In the genomic region with DNA sequence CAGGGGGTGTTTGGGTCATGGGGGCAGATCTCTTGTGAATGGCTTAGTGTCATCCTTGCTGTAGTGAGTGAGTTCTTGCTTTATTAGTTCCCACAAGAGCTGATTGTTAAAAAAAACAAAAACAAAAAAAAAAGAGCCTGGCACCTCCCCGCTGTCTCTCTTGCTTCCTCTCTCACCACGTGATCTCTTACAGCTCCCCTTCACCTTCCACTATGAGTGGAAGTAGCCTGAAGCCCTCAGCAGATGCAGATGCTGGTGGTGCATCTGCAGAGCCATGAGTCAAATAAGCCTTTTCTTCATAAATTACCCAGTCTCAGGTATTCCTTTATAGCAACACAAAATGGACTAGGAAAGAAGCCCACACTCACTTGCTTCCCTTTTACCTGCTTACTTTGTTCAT, we compare ENCODE assay signal across 22 cellular contexts.
"Had no signal": no experiment of that assay in that cellular context is flagged by ENCODE, and none has a peak within 500 bp of the region (broad histone marks: within the 10 kb centered on the region; RNA-seq: fewer than 3 reads in every experiment).

No MANE protein-coding gene starts in this region.

- H3K36me3 ChIP-seq: gastrocnemius medialis, left lung, ovary, sigmoid colon, suprapubic skin, vagina had no signal

- H3K27me3 Mint-ChIP-seq: naive thymus-derived CD8-positive, alpha-beta T cell had no signal

- H3K27me3 ChIP-seq: gastrocnemius medialis, left lung, ovary, sigmoid colon, suprapubic skin, vagina had no signal

- DNase-seq: effector CD8-positive, alpha-beta T cell; endodermal cell; gastrocnemius medialis; head of caudate nucleus; left cardiac atrium; left lung; naive thymus-derived CD8-positive, alpha-beta T cell; nephron progenitor cell; occipital lobe; ovary; posterior cingulate gyrus; psoas muscle; right cardiac atrium; sigmoid colon; stimulated activated CD4-positive, alpha-beta T cell treated with anti-CD3 and anti-CD28 coated beads, Interleukin-2, amount 100 ng/mL, for 24 hours; stimulated activated CD4-positive, alpha-beta T cell treated with anti-CD3 and anti-CD28 coated beads, Interleukin-4, amount 100 ng/mL, for 24 hours had no signal

- ATAC-seq: esophagus mucosa; gastrocnemius medialis; left cardiac atrium; left lung; naive thymus-derived CD8-positive, alpha-beta T cell; psoas muscle; right cardiac atrium; stimulated activated effector memory CD8-positive, alpha-beta T cell treated with anti-CD3 and anti-CD28 coated beads, Interleukin-12 subunit alpha, Interleukin-12 subunit beta, amount 100 ng/mL, for 72 hours had no signal

- H3K27ac ChIP-seq: epithelial cell of prostate, gastrocnemius medialis, left lung, ovary, psoas muscle, sigmoid colon, suprapubic skin, vagina had no signal

- H3K9me3 ChIP-seq: gastrocnemius medialis, left lung, ovary, psoas muscle, sigmoid colon, suprapubic skin, vagina had no signal

- H3K4me3 Mint-ChIP-seq: endodermal cell; naive thymus-derived CD8-positive, alpha-beta T cell; nephron progenitor cell; stimulated activated effector memory CD8-positive, alpha-beta T cell treated with anti-CD3 and anti-CD28 coated beads, Interleukin-12 subunit alpha, Interleukin-12 subunit beta, amount 100 ng/mL, for 72 hours; stimulated activated naive CD8-positive, alpha-beta T cell treated with anti-CD3 and anti-CD28 coated beads, Interleukin-15, Interleukin-2, amounts not matched to agents 100 ng/mL and 50 ng/mL, for 24 hours had no signal

- H3K27ac Mint-ChIP-seq: endodermal cell; naive thymus-derived CD8-positive, alpha-beta T cell; stimulated activated effector memory CD8-positive, alpha-beta T cell treated with anti-CD3 and anti-CD28 coated beads, Interleukin-12 subunit alpha, Interleukin-12 subunit beta, amount 100 ng/mL, for 72 hours; stimulated activated naive CD8-positive, alpha-beta T cell treated with anti-CD3 and anti-CD28 coated beads, Interleukin-15, Interleukin-2, amounts not matched to agents 100 ng/mL and 50 ng/mL, for 24 hours had no signal

- H3K9me3 Mint-ChIP-seq: endodermal cell; stimulated activated effector memory CD8-positive, alpha-beta T cell treated with anti-CD3 and anti-CD28 coated beads, Interleukin-12 subunit alpha, Interleukin-12 subunit beta, amount 100 ng/mL, for 72 hours; stimulated activated naive CD8-positive, alpha-beta T cell treated with anti-CD3 and anti-CD28 coated beads, Interleukin-15, Interleukin-2, amounts not matched to agents 100 ng/mL and 50 ng/mL, for 24 hours had no signal

- H3K4me3 ChIP-seq: gastrocnemius medialis, left lung, ovary, psoas muscle, sigmoid colon, suprapubic skin, vagina had no signal

- H3K4me1 Mint-ChIP-seq: stimulated activated effector memory CD8-positive, alpha-beta T cell treated with anti-CD3 and anti-CD28 coated beads, Interleukin-12 subunit alpha, Interleukin-12 subunit beta, amount 100 ng/mL, for 72 hours had no signal

- H3K36me3 Mint-ChIP-seq: stimulated activated effector memory CD8-positive, alpha-beta T cell treated with anti-CD3 and anti-CD28 coated beads, Interleukin-12 subunit alpha, Interleukin-12 subunit beta, amount 100 ng/mL, for 72 hours had no signal
